9 cellular contexts compared by ENCODE assay signal in the genomic region with DNA sequence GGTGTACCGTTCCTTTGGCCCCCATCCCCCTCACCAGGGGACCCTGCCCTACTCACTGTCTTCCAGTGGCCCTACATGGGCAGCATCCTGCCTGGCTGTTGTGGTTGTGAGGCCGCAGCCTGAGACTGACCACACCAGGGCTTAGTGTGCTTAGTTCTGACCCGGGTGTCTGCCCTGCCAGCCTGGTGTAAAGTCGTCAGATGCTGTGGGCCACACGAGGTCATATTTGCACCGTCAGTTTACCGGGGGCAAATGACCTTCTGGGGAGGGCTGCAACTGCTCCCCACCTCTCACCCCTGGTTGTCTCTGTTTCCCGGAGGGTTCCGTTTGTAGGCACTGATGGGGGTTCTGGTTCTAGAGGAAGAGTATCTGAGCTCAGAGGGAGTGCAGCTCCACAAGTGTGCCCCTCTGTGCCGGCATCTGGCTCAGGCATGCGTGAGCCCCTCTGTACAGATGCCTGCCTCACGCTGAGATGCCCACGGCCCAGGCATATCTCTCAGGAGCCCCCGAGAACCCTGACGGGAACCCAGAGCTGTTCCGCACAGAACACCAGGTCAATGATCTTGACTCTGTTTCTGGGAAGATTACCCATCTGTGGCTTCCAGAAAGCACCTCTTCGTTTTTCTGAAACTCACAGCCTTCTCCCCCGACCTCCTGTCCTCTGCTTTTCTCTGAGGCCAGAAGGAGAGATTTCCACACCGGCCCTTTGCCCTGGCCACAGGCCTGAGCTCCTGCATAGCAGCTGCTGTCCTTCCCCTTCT.
DNase-seq lines count a peak whose midpoint lies in the region; ATAC-seq and TF ChIP-seq lines count a peak whose summit lies in the region.
"Had no signal": no experiment of that assay in that cellular context is flagged by ENCODE, and none has a peak within 500 bp of the region (broad histone marks: within the 10 kb centered on the region; RNA-seq: fewer than 3 reads in every experiment).

No MANE protein-coding gene starts in this region.

- peaks cover 68% of the 10 kb centered on the region for H3K36me3 Mint-ChIP-seq in central memory CD8-positive, alpha-beta T cell (ENCODE audit: insufficient read depth)

- H3K27ac Mint-ChIP-seq in central memory CD8-positive, alpha-beta T cell (ENCODE audit: low read depth): peak overlapping the region; percentile 99

- no peaks in the 10 kb centered on the region for H3K4me1 ChIP-seq in HAP-1

- in situ Hi-C loops in HAP-1 (cut with MboI; ENCODE audit: low sequenced_read_pairs): no loop called here

- no peak for DNase-seq in central memory CD8-positive, alpha-beta T cell (ENCODE audit: low spot score in 2 of 2)
- DNase-seq in stimulated activated CD8-positive, alpha-beta memory T cell treated with anti-CD3 and anti-CD28 coated beads, Interleukin-4, amount 100 ng/mL, for 48 hours: peak; percentile 67
- no peak for DNase-seq in stimulated activated CD4-positive, alpha-beta T cell treated with anti-CD3 and anti-CD28 coated beads, Interleukin-4, amount 100 ng/mL, for 4 hours
- DNase-seq in HEK293T (ENCODE audit: extremely low spot score): no peak
- DNase-seq in HAP-1 (ENCODE audit: low spot score in 2 of 2): no peak
- DNase-seq in NCI-H526 (lab: John Stamatoyannopoulos, UW): no peak
- DNase-seq: amniotic stem cell had no signal

- H3K27me3 ChIP-seq in HAP-1 (ENCODE audit: low read depth): no peaks in the 10 kb centered on the region

- no peaks in the 10 kb centered on the region for H3K36me3 ChIP-seq in HAP-1 (replicated peaks)

- POLR2A ChIA-PET in HEK293T (lab: Yijun Ruan, JAX): no interaction called here

- CTCF ChIA-PET in HEK293T (lab: Yijun Ruan, JAX): interaction anchor here (1.0 kb wide), 1 partner anchor 89 kb away, joined by 3 read pairs; no protein-coding TSS in a partner anchor

- H3K9me3 Mint-ChIP-seq in central memory CD8-positive, alpha-beta T cell: no peaks in the 10 kb centered on the region

- peaks cover 95% of the 10 kb centered on the region for H3K4me1 Mint-ChIP-seq in central memory CD8-positive, alpha-beta T cell

- no peak overlapping the region for H3K4me3 ChIP-seq in HAP-1

- no peaks in the 10 kb centered on the region for H3K27me3 Mint-ChIP-seq in central memory CD8-positive, alpha-beta T cell

- peak overlapping the region; percentile 96 for H3K4me3 Mint-ChIP-seq in central memory CD8-positive, alpha-beta T cell

- ATAC-seq in GM19025 (IDR thresholded peaks at IDR 0.05; ENCODE audit: low read depth, unreplicated experiment) (peak; percentile 20), HG03095 (IDR thresholded peaks at IDR 0.05; ENCODE audit: unreplicated experiment) (peak; percentile 24)
- no peak for ATAC-seq in central memory CD8-positive, alpha-beta T cell (replicated peaks; ENCODE audit: extremely low read depth, poor library complexity, severe bottlenecking)

- no peaks in the 10 kb centered on the region for H3K9me3 ChIP-seq in HAP-1

TF ChIP-seq in HEK293T, 16 proteins besides CTCF, POLR2A, EP300 and RAD21:
- no peak for TF ChIP-seq L3MBTL2 (conservative IDR thresholded peaks at IDR 0.05)
